1 cellular context compared by ENCODE assay signal in genomic region chr1:67685067-67685557, GRCh38.
TF ChIP-seq lines count a peak whose summit lies in the region.

Gene GADD45A (plus strand): TSS chr1:67685201. CDS start chr1:67685495, 294 bp downstream.

TF ChIP-seq in WTC11, 78 proteins besides CTCF, POLR2A, EP300 and RAD21 (continued from another document):
- TF ChIP-seq E2F4 (CRISPR knock-in tag; IDR thresholded peaks at IDR 0.05; ENCODE audit: borderline replicate concordance, low read depth) (no peak), TEAD1 (CRISPR knock-in tag; IDR thresholded peaks at IDR 0.05) (peak; percentile 94), SMAD3 (CRISPR knock-in tag; IDR thresholded peaks at IDR 0.05; ENCODE audit: borderline replicate concordance) (no peak), ZNF396 (CRISPR knock-in tag; IDR thresholded peaks at IDR 0.05; ENCODE audit: borderline replicate concordance) (no peak), ETV6 (CRISPR knock-in tag; IDR thresholded peaks at IDR 0.05) (peak; percentile 91; the same call in 1 of the 2 replicates), USF2 (CRISPR knock-in tag; IDR thresholded peaks at IDR 0.05) (0 out of 2 replicates have a peak, but pooled peaks have one; percentile 31), GRHL2 (CRISPR knock-in tag; IDR thresholded peaks at IDR 0.05; ENCODE audit: insufficient replicate concordance, severe bottlenecking) (no peak), CBFB (CRISPR knock-in tag; IDR thresholded peaks at IDR 0.05; ENCODE audit: low read depth) (0 out of 2 replicates have a peak, but pooled peaks have one; percentile 51), FOXP1 (CRISPR knock-in tag; IDR thresholded peaks at IDR 0.05; ENCODE audit: borderline replicate concordance) (peak; percentile 55), ZBTB43 (CRISPR knock-in tag; IDR thresholded peaks at IDR 0.05) (peak; percentile 48; the same call in 1 of the 2 replicates), FOXK1 (CRISPR knock-in tag; IDR thresholded peaks at IDR 0.05) (peak; percentile 86), ZNF219 (CRISPR knock-in tag; IDR thresholded peaks at IDR 0.05; ENCODE audit: borderline replicate concordance) (no peak), MYBL2 (CRISPR knock-in tag; IDR thresholded peaks at IDR 0.05) (peak; percentile 18; the same call in 1 of the 2 replicates), HMGXB4 (CRISPR knock-in tag; IDR thresholded peaks at IDR 0.05) (peak; percentile 74), FOXP4 (CRISPR knock-in tag; IDR thresholded peaks at IDR 0.05) (peak; percentile 79; the same call in 1 of the 2 replicates), ERG (CRISPR knock-in tag; IDR thresholded peaks at IDR 0.05) (no peak), E2F1 (CRISPR knock-in tag; IDR thresholded peaks at IDR 0.05) (no peak), JUN (CRISPR knock-in tag; IDR thresholded peaks at IDR 0.05) (no peak), NFE2L1 (CRISPR knock-in tag; IDR thresholded peaks at IDR 0.05) (peak; percentile 67; the same call in 1 of the 2 replicates), JAZF1 (CRISPR knock-in tag; IDR thresholded peaks at IDR 0.05) (no peak), ARID4B (CRISPR knock-in tag; IDR thresholded peaks at IDR 0.05; ENCODE audit: borderline replicate concordance) (peak; percentile 83; the same call in 1 of the 2 replicates)
